8 cellular contexts compared by ENCODE assay signal in the genomic region with DNA sequence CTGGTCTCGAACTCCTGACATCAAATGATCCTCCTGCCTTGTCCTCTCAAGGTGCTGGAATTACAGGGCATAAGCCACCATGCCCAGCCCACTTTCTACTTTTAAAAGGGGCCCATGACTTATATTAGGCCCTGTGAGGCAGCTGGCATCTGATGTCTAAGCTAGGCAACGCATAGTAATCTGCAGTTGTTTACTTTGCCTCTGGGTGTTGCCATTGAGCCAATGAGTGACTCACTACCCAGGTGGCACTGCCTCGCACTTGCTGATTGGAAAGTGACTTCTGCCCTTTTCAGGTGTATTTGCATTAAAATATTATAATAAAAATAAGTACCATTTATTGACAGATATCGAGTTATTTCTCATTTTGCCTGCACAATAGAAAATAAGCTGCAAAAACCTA.
A peak's percentile ranks its signal among the peaks of the same experiment; 100 is the strongest.
DNase-seq lines count a peak whose midpoint lies in the region; ATAC-seq and TF ChIP-seq lines count a peak whose summit lies in the region.

No MANE protein-coding gene starts in this region.

- TF ChIP-seq CTCF in A673 (conservative IDR thresholded peaks at IDR 0.05; ENCODE audit: low read depth, low read length) (peak; percentile 56), GM12865 (IDR thresholded peaks at IDR 0.05; ENCODE audit: insufficient read depth, low read depth, low read length, missing control alignments) (peak; percentile 27), IMR-90 (conservative IDR thresholded peaks at IDR 0.05; ENCODE audit: low read depth, low read length) (no peak)

- no peaks in the 10 kb centered on the region for H3K36me3 Mint-ChIP-seq in activated CD4-positive, alpha-beta T cell treated with anti-CD3 and anti-CD28 coated beads, Interleukin-2, amount 10 ng/mL, durations not matched to agents 7 days and 5 days (ENCODE audit: low read depth)

- H2AFZ ChIP-seq in IMR-90 (replicated peaks; ENCODE audit: low read length, poor library complexity) = no peak overlapping the region

- no peak overlapping the region for H3K4me2 ChIP-seq in IMR-90 (ENCODE audit: low read depth, low read length)

- no peaks in the 10 kb centered on the region for H3K4me1 ChIP-seq in A673 (ENCODE audit: insufficient read depth, low read length, poor library complexity, severe bottlenecking)
- no peaks in the 10 kb centered on the region; the same call in 1 of the 2 replicates for H3K4me1 ChIP-seq in IMR-90 (ENCODE audit: control insufficient read depth, insufficient read depth, low read length)

- no peak overlapping the region for H4K8ac ChIP-seq in IMR-90 (ENCODE audit: low read depth in 2 of 2, low read length in 2 of 2)

- H3K14ac ChIP-seq in IMR-90 (replicated peaks; ENCODE audit: low read depth, low read length) = no peak overlapping the region

- H3K27ac ChIP-seq in A673 (ENCODE audit: low read depth, low read length, poor library complexity, severe bottlenecking) = no peak overlapping the region
- no peak overlapping the region for H3K27ac ChIP-seq in IMR-90 (ENCODE audit: insufficient read depth, low read length)

- H3K4me3 ChIP-seq in A673 (ENCODE audit: low read depth, low read length, poor library complexity, severe bottlenecking) (no peak overlapping the region), GM12865 (ENCODE audit: low read depth, low read length) (no peak overlapping the region), IMR-90 (ENCODE audit: insufficient read depth, low read depth, low read length) (no peak overlapping the region)

- peak; percentile 49 for DNase-seq in A673 (ENCODE audit: low spot score)
- peak; percentile 37 for DNase-seq in GM12865 (ENCODE audit: low read depth)
- no peak for DNase-seq in IMR-90
- DNase-seq in activated CD4-positive, alpha-beta T cell treated with anti-CD3 and anti-CD28 coated beads, Interleukin-2, amount 10 ng/mL, durations not matched to agents 7 days and 5 days = peak; percentile 33
- DNase-seq in myocyte (ENCODE audit: low read depth) = peak; percentile 55
- DNase-seq in OCI-M2 (lab: John Stamatoyannopoulos, UW; ENCODE audit: unreplicated experiment) = no peak

- no peak overlapping the region for H2BK5ac ChIP-seq in IMR-90 (ENCODE audit: low read depth, low read length, poor library complexity, severe bottlenecking)

- H2BK20ac ChIP-seq in IMR-90 (ENCODE audit: low read depth, low read length) = no peak overlapping the region

- in situ Hi-C loops in IMR-90 (cut with MboI; ENCODE audit: low sequenced_read_pairs) = no loop called here

- intact Hi-C loops in A673 (cut with micrococcal nuclease; ENCODE audit: unreplicated experiment) (no loop called here), IMR-90 (cut with micrococcal nuclease) (no loop called here)

- H4K20me1 ChIP-seq in IMR-90 (ENCODE audit: insufficient read depth, low read length) = no peaks in the 10 kb centered on the region

- no peaks in the 10 kb centered on the region for H3K9me1 ChIP-seq in IMR-90 (ENCODE audit: insufficient read depth, low read length)

- no peak for TF ChIP-seq POLR2A in IMR-90 (IDR thresholded peaks at IDR 0.05; ENCODE audit: low read depth, low read length)

- H3K36me3 ChIP-seq in A673 (ENCODE audit: insufficient read depth, low read length, poor library complexity, severe bottlenecking) (no peaks in the 10 kb centered on the region), IMR-90 (ENCODE audit: control insufficient read depth, insufficient read depth, low read length) (no peaks in the 10 kb centered on the region)

- no peak overlapping the region for H3K9ac ChIP-seq in IMR-90 (ENCODE audit: low read depth, low read length)

- no peak overlapping the region for H2AK5ac ChIP-seq in IMR-90 (ENCODE audit: low read depth, low read length)

- H4K91ac ChIP-seq in IMR-90 (ENCODE audit: insufficient read depth, low read depth, low read length) = no peak overlapping the region

- no peak overlapping the region for H3K56ac ChIP-seq in IMR-90 (ENCODE audit: extremely low read depth, insufficient read depth, low read length)

- no peak for TF ChIP-seq RAD21 in IMR-90 (IDR thresholded peaks at IDR 0.05; ENCODE audit: low read length)

- no peak overlapping the region for H2AK9ac ChIP-seq in IMR-90 (replicated peaks; ENCODE audit: low read depth, low read length, poor library complexity)

- no peak overlapping the region for H3K27ac Mint-ChIP-seq in activated CD4-positive, alpha-beta T cell treated with anti-CD3 and anti-CD28 coated beads, Interleukin-2, amount 10 ng/mL, durations not matched to agents 7 days and 5 days

- no peaks in the 10 kb centered on the region for H3K79me1 ChIP-seq in IMR-90 (ENCODE audit: low read depth in 1 of 2, low read length in 2 of 2)

- no peaks in the 10 kb centered on the region for H3K27me3 ChIP-seq in A673 (replicated peaks; ENCODE audit: insufficient read depth, low read depth, low read length, poor library complexity)
- H3K27me3 ChIP-seq in IMR-90 (ENCODE audit: control insufficient read depth, insufficient read depth, low read length) = peaks cover 4% of the 10 kb centered on the region

- H2BK120ac ChIP-seq in IMR-90 (ENCODE audit: low read depth, low read length) = no peak overlapping the region

- H3K9me3 Mint-ChIP-seq in activated CD4-positive, alpha-beta T cell treated with anti-CD3 and anti-CD28 coated beads, Interleukin-2, amount 10 ng/mL, durations not matched to agents 7 days and 5 days = no peaks in the 10 kb centered on the region

- no peaks in the 10 kb centered on the region for H3K27me3 Mint-ChIP-seq in activated CD4-positive, alpha-beta T cell treated with anti-CD3 and anti-CD28 coated beads, Interleukin-2, amount 10 ng/mL, durations not matched to agents 7 days and 5 days

- H3K4ac ChIP-seq in IMR-90 (ENCODE audit: low read depth, low read length) = no peak overlapping the region

- ATAC-seq in IMR-90 (ENCODE audit: low read depth) (0 out of 2 replicates have a peak, but pooled peaks have one; percentile 35), GM18511 (IDR thresholded peaks at IDR 0.05; ENCODE audit: unreplicated experiment) (no peak), GM21526 (IDR thresholded peaks at IDR 0.05; ENCODE audit: low FRiP score, unreplicated experiment) (no peak)

- H3K9me3 ChIP-seq in A673 (ENCODE audit: low read depth, low read length, poor library complexity, severe bottlenecking) (no peaks in the 10 kb centered on the region), IMR-90 (ENCODE audit: control insufficient read depth, insufficient read depth, low read length) (no peaks in the 10 kb centered on the region)

- no TSS peak for BruUV-seq in A673 (replicated peaks; lab: Mats Ljungman, UMichigan)
- BruUV-seq in IMR-90 (replicated peaks; lab: Mats Ljungman, UMichigan) = no TSS peak

- H3K23ac ChIP-seq in IMR-90 (ENCODE audit: low read depth, low read length) = no peak overlapping the region

- H2BK15ac ChIP-seq in IMR-90 (ENCODE audit: low read depth, low read length) = no peak overlapping the region

- no peak overlapping the region for H3K18ac ChIP-seq in IMR-90 (ENCODE audit: low read depth, low read length)

- H3K4me1 Mint-ChIP-seq in activated CD4-positive, alpha-beta T cell treated with anti-CD3 and anti-CD28 coated beads, Interleukin-2, amount 10 ng/mL, durations not matched to agents 7 days and 5 days = peaks cover 14% of the 10 kb centered on the region

- H4K5ac ChIP-seq in IMR-90 (ENCODE audit: low read depth, low read length) = no peak overlapping the region

- CTCF ChIA-PET in A673 (lab: Charles Lee) (interaction anchor here (1.0 kb wide), 1 partner anchor 8 kb away, joined by 3 read pairs; no protein-coding TSS in a partner anchor), IMR-90 (lab: Yijun Ruan, JAX) (no interaction called here)
- CTCF ChIA-PET in activated CD4-positive, alpha-beta T cell treated with anti-CD3 and anti-CD28 coated beads, Interleukin-2, amount 10 ng/mL, durations not matched to agents 7 days and 5 days (lab: Charles Lee) = interaction anchor here (0.6 to 1.2 kb wide), 3 partner anchors 11 to 199 kb away, joined by 3 to 5 read pairs (median 3); no protein-coding TSS in a partner anchor

- POLR2A ChIA-PET in A673 (lab: Charles Lee; ENCODE audit: low non-redundant PET) = no interaction called here
- POLR2A ChIA-PET in IMR-90 (lab: Charles Lee; ENCODE audit: unreplicated experiment) = no interaction called here
- POLR2A ChIA-PET in activated CD4-positive, alpha-beta T cell treated with anti-CD3 and anti-CD28 coated beads, Interleukin-2, amount 10 ng/mL, durations not matched to agents 7 days and 5 days (lab: Charles Lee) = no interaction called here

- H3K4me3 Mint-ChIP-seq in activated CD4-positive, alpha-beta T cell treated with anti-CD3 and anti-CD28 coated beads, Interleukin-2, amount 10 ng/mL, durations not matched to agents 7 days and 5 days = no peak overlapping the region

- dilution Hi-C loops in IMR-90 (cut with HindIII; ENCODE audit: low sequenced_read_pairs, unreplicated experiment) = no loop called here

- WGBS in IMR-90 (ENCODE audit: extremely low coverage in 2 of 2, insufficient read length in 1 of 2), 2 experiments = 80% methylated on average over 1 of the region's 4 CpGs; no CpG with 5 or more reads in 1 of the 2 experiments

TF ChIP-seq in IMR-90, 13 proteins besides CTCF, POLR2A, EP300 and RAD21 (continues in another document):
- TF ChIP-seq USF2 (IDR thresholded peaks at IDR 0.05; ENCODE audit: low read depth, low read length) = no peak
- no peak for TF ChIP-seq NFE2L2 (IDR thresholded peaks at IDR 0.05; ENCODE audit: low read depth, low read length)
- TF ChIP-seq BHLHE40 (IDR thresholded peaks at IDR 0.05; ENCODE audit: low read depth, low read length) = no peak
- TF ChIP-seq RCOR1 (IDR thresholded peaks at IDR 0.05; ENCODE audit: insufficient replicate concordance, low read length) = no peak
- no peak for TF ChIP-seq RFX5 (IDR thresholded peaks at IDR 0.05; ENCODE audit: low read depth, low read length)
- no peak for TF ChIP-seq CEBPB (IDR thresholded peaks at IDR 0.05; ENCODE audit: low read depth, low read length)
- TF ChIP-seq, protein P1, sequence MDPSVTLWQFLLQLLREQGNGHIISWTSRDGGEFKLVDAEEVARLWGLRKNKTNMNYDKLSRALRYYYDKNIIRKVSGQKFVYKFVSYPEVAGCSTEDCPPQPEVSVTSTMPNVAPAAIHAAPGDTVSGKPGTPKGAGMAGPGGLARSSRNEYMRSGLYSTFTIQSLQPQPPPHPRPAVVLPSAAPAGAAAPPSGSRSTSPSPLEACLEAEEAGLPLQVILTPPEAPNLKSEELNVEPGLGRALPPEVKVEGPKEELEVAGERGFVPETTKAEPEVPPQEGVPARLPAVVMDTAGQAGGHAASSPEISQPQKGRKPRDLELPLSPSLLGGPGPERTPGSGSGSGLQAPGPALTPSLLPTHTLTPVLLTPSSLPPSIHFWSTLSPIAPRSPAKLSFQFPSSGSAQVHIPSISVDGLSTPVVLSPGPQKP (IDR thresholded peaks at IDR 0.05; ENCODE audit: borderline replicate concordance, low read depth, low read length) = no peak
- no peak for TF ChIP-seq SMC3 (IDR thresholded peaks at IDR 0.05; ENCODE audit: low read depth, low read length)

Comparison
In these comparisons a context has a peak if more than half of its experiments do, and no peak if none do; other contexts are left out.
1. DNase-seq: peak in A673 (single experiment), GM12865 (single experiment), activated CD4-positive, alpha-beta T cell treated with anti-CD3 and anti-CD28 coated beads, Interleukin-2, amount 10 ng/mL, durations not matched to agents 7 days and 5 days (single experiment) and myocyte (single experiment); none in IMR-90 (single experiment) and OCI-M2 (single experiment).